1 cellular context compared by ENCODE assay signal in genomic region chr6:90230547-90231240, GRCh38.
TF ChIP-seq lines count a peak whose summit lies in the region.

No MANE protein-coding gene starts in this region.

TF ChIP-seq in neural cell, 6 proteins besides CTCF, POLR2A, EP300 and RAD21 (continued from another document):
- TF ChIP-seq MXI1 (conservative IDR thresholded peaks at IDR 0.05; ENCODE audit: poor library complexity, severe bottlenecking): no peak
- TF ChIP-seq EZH2 (IDR thresholded peaks at IDR 0.05; ENCODE audit: borderline replicate concordance, insufficient read depth, low read length, poor library complexity, severe bottlenecking): no peak
- TF ChIP-seq TAF1 (IDR thresholded peaks at IDR 0.05; ENCODE audit: low read depth): no peak
